27 cellular contexts compared by ENCODE assay signal in the genomic region with DNA sequence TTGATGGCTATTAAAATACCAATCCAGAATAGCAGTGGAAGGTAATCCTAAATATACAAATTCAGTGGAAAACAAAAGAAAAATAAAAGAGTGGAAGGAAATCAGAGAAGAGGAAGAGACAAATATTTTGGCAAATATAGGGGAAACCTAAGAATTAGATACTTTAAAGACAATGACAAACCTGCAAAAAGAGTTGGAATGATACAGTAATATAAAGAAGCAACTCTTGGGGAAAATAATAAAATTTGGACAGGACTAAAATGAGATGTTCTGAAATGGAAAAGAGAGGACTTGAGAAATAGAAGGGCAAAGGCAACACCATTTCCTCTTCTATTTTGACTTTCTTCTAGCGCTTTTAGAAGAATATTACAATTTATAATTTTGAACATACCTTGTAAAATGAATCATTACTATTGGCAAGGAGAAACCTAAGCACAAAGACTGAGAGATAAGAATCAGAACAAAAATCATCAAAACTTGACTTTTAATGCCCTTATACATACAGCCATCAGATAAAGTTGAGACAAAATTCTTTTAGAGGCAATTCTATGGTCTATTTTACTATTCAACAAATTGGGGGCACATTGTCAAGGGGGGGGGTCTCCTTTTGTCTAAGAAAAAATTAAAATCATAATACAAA. TPM values are rescaled to one million over a fixed set of nuclear protein-coding genes. Genes with fewer than 3 reads are reported as not detected.
DNase-seq lines count a peak whose midpoint lies in the region; TF ChIP-seq lines count a peak whose summit lies in the region.
"Had no signal": no experiment of that assay in that cellular context is flagged by ENCODE, and none has a peak within 500 bp of the region (broad histone marks: within the 10 kb centered on the region; RNA-seq: fewer than 3 reads in every experiment).

No MANE protein-coding gene starts in this region.

- H3K27me3 ChIP-seq in breast epithelium (no peaks in the 10 kb centered on the region), suprapubic skin (peaks cover 4% of the 10 kb centered on the region), stomach (no peaks in the 10 kb centered on the region)
- H3K27me3 ChIP-seq: pancreas, spleen had no signal

- peaks cover 43% of the 10 kb centered on the region for H3K4me1 Mint-ChIP-seq in MCF 10A (ENCODE audit: insufficient read depth, unreplicated experiment)

- peaks cover 5% of the 10 kb centered on the region for H3K36me3 Mint-ChIP-seq in MCF 10A (ENCODE audit: insufficient read depth, unreplicated experiment)
- H3K36me3 Mint-ChIP-seq: immature natural killer cell had no signal

- no peaks in the 10 kb centered on the region for H3K9me3 ChIP-seq in breast epithelium
- no peaks in the 10 kb centered on the region for H3K9me3 ChIP-seq in suprapubic skin
- H3K9me3 ChIP-seq in stomach = no peaks in the 10 kb centered on the region
- H3K9me3 ChIP-seq: pancreas, spleen, tibial artery had no signal

- no peaks in the 10 kb centered on the region for H3K27me3 Mint-ChIP-seq in MCF 10A (ENCODE audit: insufficient read depth, unreplicated experiment)
- H3K27me3 Mint-ChIP-seq: CD4-positive, alpha-beta T cell had no signal

- CTCF ChIA-PET in MCF 10A (lab: Yijun Ruan, JAX) = no interaction called here

- intact Hi-C loops in MCF 10A (cut with micrococcal nuclease) (no loop called here), breast epithelium (cut with DNase I; ENCODE audit: low total_unique reads) (no loop called here), stomach (cut with DNase I; ENCODE audit: low total_unique reads) (no loop called here)

- 66% methylated on average over 1 of the region's 1 CpG for WGBS in suprapubic skin
- 81 to 96% (median 95%) methylated on average over 1 of the region's 1 CpG for WGBS in stomach, 5 donors

- no peaks in the 10 kb centered on the region for H3K9me3 Mint-ChIP-seq in MCF 10A (ENCODE audit: unreplicated experiment)
- H3K9me3 Mint-ChIP-seq: CD4-positive, alpha-beta T cell; dendritic cell treated with granulocyte-macrophage colony-stimulating factor and Interleukin-4, amounts not matched to agents 40 ng/mL and 50 ng/mL, for 4 days; H9; immature natural killer cell; neural crest cell had no signal

- peak overlapping the region; percentile 84 for H3K4me3 Mint-ChIP-seq in MCF 10A (ENCODE audit: unreplicated experiment)
- H3K4me3 Mint-ChIP-seq: activated CD8-positive, alpha-beta T cell treated with anti-CD3 and anti-CD28 coated beads, Interleukin-2, amount 10 ng/mL, durations not matched to agents 7 days and 5 days; CD4-positive, alpha-beta T cell; dendritic cell treated with granulocyte-macrophage colony-stimulating factor and Interleukin-4, amounts not matched to agents 40 ng/mL and 50 ng/mL, for 4 days; H9; immature natural killer cell; neural crest cell had no signal

- no peak for TF ChIP-seq EP300 in suprapubic skin (IDR thresholded peaks at IDR 0.05)
- TF ChIP-seq EP300 in stomach (IDR thresholded peaks at IDR 0.05) = no peak

- TF ChIP-seq POLR2A in breast epithelium (IDR thresholded peaks at IDR 0.05) (no peak), suprapubic skin (IDR thresholded peaks at IDR 0.05) (no peak), stomach (IDR thresholded peaks at IDR 0.05) (no peak)

- H3K27ac ChIP-seq in breast epithelium (no peak overlapping the region), VCaP (peak overlapping the region; percentile 92), epithelial cell of prostate (peak overlapping the region; percentile 86), suprapubic skin (no peak overlapping the region), stomach (peak overlapping the region in 1 of 5 donors; percentile 23)
- H3K27ac ChIP-seq: spleen, tibial artery had no signal

- no TSS peak for BruUV-seq in MCF 10A (replicated peaks; lab: Mats Ljungman, UMichigan)

- no peak overlapping the region for H3K4me3 ChIP-seq in breast epithelium
- peak overlapping the region; percentile 46 for H3K4me3 ChIP-seq in suprapubic skin
- no peak overlapping the region for H3K4me3 ChIP-seq in stomach
- H3K4me3 ChIP-seq in foreskin fibroblast (ENCODE audit: low read depth in 1 of 2, low read length in 2 of 2) = no peak overlapping the region
- H3K4me3 ChIP-seq: spleen, tibial artery had no signal

- POLR2A ChIA-PET in MCF 10A (lab: Yijun Ruan, JAX) = interaction anchor here (0.9 to 6.1 kb wide), 9 partner anchors 8 to 220 kb away, joined by 3 to 436 read pairs (median 12); a partner anchor contains a TSS

- TF ChIP-seq CTCF in MCF 10A (IDR thresholded peaks at IDR 0.05; ENCODE audit: unreplicated experiment) = no peak
- TF ChIP-seq CTCF in breast epithelium (IDR thresholded peaks at IDR 0.05) = no peak
- no peak for TF ChIP-seq CTCF in VCaP (conservative IDR thresholded peaks at IDR 0.05)
- TF ChIP-seq CTCF in suprapubic skin (IDR thresholded peaks at IDR 0.05) = no peak
- TF ChIP-seq CTCF in stomach (IDR thresholded peaks at IDR 0.05) = no peak
- no peak for TF ChIP-seq CTCF in foreskin fibroblast (IDR thresholded peaks at IDR 0.05; ENCODE audit: low read depth, low read length)

- H3K27ac Mint-ChIP-seq in MCF 10A (ENCODE audit: low read depth, unreplicated experiment) = peak overlapping the region; percentile 95
- H3K27ac Mint-ChIP-seq: activated CD8-positive, alpha-beta T cell treated with anti-CD3 and anti-CD28 coated beads, Interleukin-2, amount 10 ng/mL, durations not matched to agents 7 days and 5 days; CD4-positive, alpha-beta T cell; dendritic cell treated with granulocyte-macrophage colony-stimulating factor and Interleukin-4, amounts not matched to agents 40 ng/mL and 50 ng/mL, for 4 days; H9; immature natural killer cell had no signal

- H3K4me1 ChIP-seq in breast epithelium (no peaks in the 10 kb centered on the region), suprapubic skin (peaks cover 13% of the 10 kb centered on the region), stomach (peaks cover 0 to 16% (median 8%) of the 10 kb centered on the region in 4 donors)

- H3K36me3 ChIP-seq in breast epithelium = no peaks in the 10 kb centered on the region
- no peaks in the 10 kb centered on the region for H3K36me3 ChIP-seq in suprapubic skin
- H3K36me3 ChIP-seq in stomach = no peaks in the 10 kb centered on the region
- H3K36me3 ChIP-seq: pancreas, spleen, tibial artery had no signal

- DNase-seq in MCF 10A (ENCODE audit: unreplicated experiment) (no peak), breast epithelium (ENCODE audit: low spot score in 2 of 2) (no peak), epithelial cell of prostate (ENCODE audit: low read depth, low spot score) (no peak), suprapubic skin (ENCODE audit: low spot score in 2 of 2) (no peak), stomach (no peak), foreskin fibroblast (no peak), NCI-H2029 (lab: John Stamatoyannopoulos, UW) (no peak)
- DNase-seq: activated CD8-positive, alpha-beta T cell treated with anti-CD3 and anti-CD28 coated beads, Interleukin-2, amount 10 ng/mL, durations not matched to agents 7 days and 5 days; CD4-positive, alpha-beta T cell; central memory CD4-positive, alpha-beta T cell; H9; hypothalamus; immature natural killer cell; Karpas-422; left colon; NCI-H1417 treated with DMSO at 0.1 percent for 48 hours; NCI-H2081 treated with DMSO at 0.1 percent for 48 hours; pancreas; retina; SHP77; spleen; stimulated activated CD4-positive, alpha-beta T cell treated with anti-CD3 and anti-CD28 coated beads, Interleukin-2, amount 100 ng/mL, for 24 hours; stimulated activated CD8-positive, alpha-beta memory T cell treated with anti-CD3 and anti-CD28 coated beads, Interleukin-4, amount 100 ng/mL, for 48 hours; tibial artery had no signal

RNA-seq across cellular contexts. Expression of a gene that starts 5.2 kb away (rescaled TPM):
- total RNA-seq in MCF 10A (2022) (6.7 and 7.9 TPM in 2 replicates), breast epithelium (10 to 100 TPM in 1 of 3 donors, 1 to 10 TPM in 1, not detected in 1; 8.5 to 19.0 TPM), suprapubic skin (10 to 100 TPM; 16.0 to 58.3 (median 21.5) TPM), stomach (100 to 1,000 TPM in 1 of 5 donors, 10 to 100 TPM in 2, 1 to 10 TPM in 2; 6.4 to 269 (median 12.6) TPM)
- 1 to 10 TPM in 2 of 3 donors, under 1 TPM in 1; 0.92 to 3.3 (median 2.0) TPM for polyA plus RNA-seq in stomach

Comparison
In these comparisons a context has a peak if more than half of its experiments do, and no peak if none do; other contexts are left out.
1. H3K27ac ChIP-seq: peak in VCaP (single experiment) and epithelial cell of prostate (single experiment); none in breast epithelium (0 of 2) and suprapubic skin (single experiment).